ENCODE assay signal across 26 cellular contexts in the genomic region with DNA sequence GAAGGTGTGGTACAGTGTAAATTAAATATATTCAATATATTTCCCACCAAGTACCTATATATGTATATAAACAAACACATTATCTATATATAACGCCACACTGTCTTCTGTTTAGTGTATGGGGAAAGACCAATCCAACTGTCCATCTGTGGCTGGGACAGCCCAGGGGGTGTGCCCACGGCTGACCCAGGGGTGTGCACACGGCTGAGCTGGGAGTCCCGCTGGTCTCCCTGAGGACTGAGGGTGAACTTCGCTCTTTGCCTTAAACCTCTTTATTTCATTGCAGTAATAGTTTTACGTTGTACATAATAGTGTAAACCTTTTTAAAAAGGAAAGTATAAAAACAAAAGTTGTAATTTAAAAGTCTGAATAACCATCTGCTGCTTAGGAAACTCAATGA. TPM values are rescaled to one million over a fixed set of nuclear protein-coding genes. Genes with fewer than 3 reads are reported as not detected.
DNase-seq lines count a peak whose midpoint lies in the region; ATAC-seq, FAIRE-seq and TF ChIP-seq lines count a peak whose summit lies in the region.
"Had no signal": no experiment of that assay in that cellular context is flagged by ENCODE, and none has a peak within 500 bp of the region (broad histone marks: within the 10 kb centered on the region; RNA-seq: fewer than 3 reads in every experiment).

No MANE protein-coding gene starts in this region.

- TF ChIP-seq EP300 in K562 (IDR thresholded peaks at IDR 0.05; ENCODE audit: low read length) = no peak

- H2AFZ ChIP-seq in K562 (ENCODE audit: low read depth, low read length) = no peak overlapping the region

- TF ChIP-seq POLR2A in NB4 (IDR thresholded peaks at IDR 0.05; ENCODE audit: extremely low read depth, insufficient read length) (no peak), K562 (conservative IDR thresholded peaks at IDR 0.05) (no peak), right lobe of liver (IDR thresholded peaks at IDR 0.05) (no peak)

- H3K9me1 ChIP-seq in K562 (ENCODE audit: control insufficient read depth, insufficient read depth, low read length) = no peaks in the 10 kb centered on the region

- H3K27ac ChIP-seq in K562 (ENCODE audit: extremely low read depth, low read depth, low read length) (no peak overlapping the region), right lobe of liver (no peak overlapping the region)
- H3K27ac ChIP-seq: SJCRH30 had no signal

- H3K36me3 ChIP-seq in K562 (ENCODE audit: control insufficient read depth, insufficient read depth, low read length) = no peaks in the 10 kb centered on the region
- no peaks in the 10 kb centered on the region for H3K36me3 ChIP-seq in right lobe of liver
- H3K36me3 ChIP-seq: SJCRH30 had no signal

- H3K4me2 ChIP-seq in K562 (ENCODE audit: insufficient read depth, low read length) = no peak overlapping the region

- BruUV-seq in K562 (replicated peaks; lab: Mats Ljungman, UMichigan) = no TSS peak

- peaks cover 66 to 83% of the 10 kb centered on the region in 2 experiments for H3K27me3 ChIP-seq in K562 (ENCODE audit: control insufficient read depth in 2 of 2, insufficient read depth in 2 of 2, low read length in 2 of 2)
- peaks cover 33 to 93% of the 10 kb centered on the region in 2 donors for H3K27me3 ChIP-seq in right lobe of liver
- H3K27me3 ChIP-seq: SJCRH30 had no signal

- TF ChIP-seq RAD21 in K562 (CRISPR knock-in tag; conservative IDR thresholded peaks at IDR 0.05 in 1 of 2, IDR thresholded peaks at IDR 0.05 in 1 of 2) = no peak

- DNase-seq in G401 (ENCODE audit: low spot score) (peak; percentile 40), NB4 (ENCODE audit: low read depth) (peak; percentile 42), K562 (ENCODE audit: extremely low read depth in 1 of 4, low spot score in 3 of 4) (peak in 1 of 4 experiments; percentile 42), right lobe of liver (no peak)
- no peak for DNase-seq in activated CD4-positive, CD25-positive, alpha-beta regulatory T cell treated with anti-CD3 and anti-CD28 coated beads, Interleukin-2, amount 50 U/mL, for 72 hours
- DNase-seq in stimulated activated naive CD4-positive, alpha-beta T cell treated with Interleukin-2 at 50 U/mL for 16 hours (lab: John Stamatoyannopoulos, UW) = no peak
- DNase-seq: 8988T, Calu3, Kasumi-1, NCI-H1105 treated with DMSO at 0.1 percent for 48 hours, NCI-H146, NCI-H1930, NCI-H2107, NCI-H524 treated with DMSO at 0.1 percent for 48 hours, NCI-H774, SJCRH30 had no signal

- POLR2A ChIA-PET in K562 (lab: Yijun Ruan, JAX) = no interaction called here

- no peak overlapping the region; a peak in 1 of 4 replicates for H3K9ac ChIP-seq in K562 (ENCODE audit: insufficient read depth in 1 of 2, low read depth in 2 of 2, low read length in 2 of 2)

- intact Hi-C loops in K562 (cut with micrococcal nuclease) (no loop called here), right lobe of liver (cut with DNase I) (no loop called here)

- H4K20me1 ChIP-seq in K562 (replicated peaks; ENCODE audit: control insufficient read depth, insufficient read depth, low read length) = no peaks in the 10 kb centered on the region; the same call in 1 of the 2 replicates

- H3K79me2 ChIP-seq in K562 (ENCODE audit: control insufficient read depth, insufficient read depth, low read length) = no peaks in the 10 kb centered on the region

- FAIRE-seq in K562 (lab: Jason Lieb, UNC) = peak; percentile 72
- FAIRE-seq: G401.6, GM19239 had no signal

- TF ChIP-seq CTCF in NB4 (IDR thresholded peaks at IDR 0.05; ENCODE audit: low read depth, low read length) = no peak
- TF ChIP-seq CTCF in K562 (IDR thresholded peaks at IDR 0.05 in 2 of 3, conservative IDR thresholded peaks at IDR 0.05 in 1 of 3; ENCODE audit: insufficient read depth in 2 of 3, low read depth in 1 of 3, low read length in 3 of 3) = no peak
- no peak for TF ChIP-seq CTCF in right lobe of liver (IDR thresholded peaks at IDR 0.05)

- peak; percentile 70 for ATAC-seq in K562
- ATAC-seq in right lobe of liver = peak in 3 of 4 donors; percentile 20 to 35 (median 34)
- ATAC-seq in HG03460 (IDR thresholded peaks at IDR 0.05; ENCODE audit: unreplicated experiment) = no peak
- no peak for ATAC-seq in HG03469 (IDR thresholded peaks at IDR 0.05; ENCODE audit: unreplicated experiment)
- ATAC-seq: Right ventricle myocardium inferior had no signal

- in situ Hi-C loops in G401 (cut with HindIII; ENCODE audit: low sequenced_read_pairs) (no loop called here), K562 (cut with MboI) (no loop called here)

- CTCF ChIA-PET in K562 (lab: Yijun Ruan, JAX; ENCODE audit: low intra/inter-chr PET ratio) = no interaction called here

- H3K4me3 ChIP-seq in NB4 (ENCODE audit: low read depth, low read length) (no peak overlapping the region), K562 (no peak overlapping the region), right lobe of liver (no peak overlapping the region)
- H3K4me3 ChIP-seq: SJCRH30 had no signal

- peaks cover 0 to 26% of the 10 kb centered on the region in 2 experiments; a peak in 1 of 5 replicates for H3K4me1 ChIP-seq in K562 (replicated peaks in 1 of 2; ENCODE audit: control insufficient read depth in 2 of 2, insufficient read depth in 2 of 2, low read length in 2 of 2)
- H3K4me1 ChIP-seq in right lobe of liver = peaks cover 0 to 22% (median 0%) of the 10 kb centered on the region in 4 donors
- H3K4me1 ChIP-seq: SJCRH30 had no signal

- no peaks in the 10 kb centered on the region for H3K9me3 ChIP-seq in K562 (replicated peaks; ENCODE audit: control insufficient read depth, insufficient read depth, low read depth, low read length)
- no peaks in the 10 kb centered on the region for H3K9me3 ChIP-seq in right lobe of liver
- H3K9me3 ChIP-seq: SJCRH30 had no signal

- WGBS in K562 (ENCODE audit: insufficient coverage, low coverage, missing lambda C conversion rate) = 0% methylated on average over 6 of the region's 6 CpGs
- 12% methylated on average over 6 of the region's 6 CpGs for WGBS in right lobe of liver (ENCODE audit: insufficient coverage, low coverage, low lambda C conversion rate, missing lambda C conversion rate)

TF ChIP-seq in K562, 482 proteins besides CTCF, POLR2A, EP300 and RAD21 (continues in another document):
- TF ChIP-seq, protein P1, sequence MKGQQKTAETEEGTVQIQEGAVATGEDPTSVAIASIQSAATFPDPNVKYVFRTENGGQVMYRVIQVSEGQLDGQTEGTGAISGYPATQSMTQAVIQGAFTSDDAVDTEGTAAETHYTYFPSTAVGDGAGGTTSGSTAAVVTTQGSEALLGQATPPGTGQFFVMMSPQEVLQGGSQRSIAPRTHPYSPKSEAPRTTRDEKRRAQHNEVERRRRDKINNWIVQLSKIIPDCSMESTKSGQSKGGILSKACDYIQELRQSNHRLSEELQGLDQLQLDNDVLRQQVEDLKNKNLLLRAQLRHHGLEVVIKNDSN (CRISPR knock-in tag; IDR thresholded peaks at IDR 0.05) = no peak
- TF ChIP-seq, protein P2, sequence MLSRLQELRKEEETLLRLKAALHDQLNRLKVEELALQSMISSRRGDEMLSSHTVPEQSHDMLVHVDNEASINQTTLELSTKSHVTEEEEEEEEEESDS (CRISPR knock-in tag; IDR thresholded peaks at IDR 0.05) = no peak
- TF ChIP-seq HNRNPH1 (optimal IDR thresholded peaks at IDR 0.05; ENCODE audit: low read depth, low read length) = no peak
- TF ChIP-seq, protein P3, sequence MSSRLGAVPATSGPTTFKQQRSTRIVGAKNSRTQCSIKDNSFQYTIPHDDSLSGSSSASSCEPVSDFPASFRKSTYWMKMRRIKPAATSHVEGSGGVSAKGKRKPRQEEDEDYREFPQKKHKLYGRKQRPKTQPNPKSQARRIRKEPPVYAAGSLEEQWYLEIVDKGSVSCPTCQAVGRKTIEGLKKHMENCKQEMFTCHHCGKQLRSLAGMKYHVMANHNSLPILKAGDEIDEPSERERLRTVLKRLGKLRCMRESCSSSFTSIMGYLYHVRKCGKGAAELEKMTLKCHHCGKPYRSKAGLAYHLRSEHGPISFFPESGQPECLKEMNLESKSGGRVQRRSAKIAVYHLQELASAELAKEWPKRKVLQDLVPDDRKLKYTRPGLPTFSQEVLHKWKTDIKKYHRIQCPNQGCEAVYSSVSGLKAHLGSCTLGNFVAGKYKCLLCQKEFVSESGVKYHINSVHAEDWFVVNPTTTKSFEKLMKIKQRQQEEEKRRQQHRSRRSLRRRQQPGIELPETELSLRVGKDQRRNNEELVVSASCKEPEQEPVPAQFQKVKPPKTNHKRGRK (tag; IDR thresholded peaks at IDR 0.05) = no peak

RNA-seq across cellular contexts. Expression of a gene that starts 6.3 kb away (rescaled TPM):
- not detected in 2 replicates for total RNA-seq in G401 (2014; rRNA removed; shearing (Covaris generic))
- total RNA-seq in K562 (2011; cell fraction: chromatin; rRNA removed; ENCODE audit: low replicate concordance) = not detected in 2 replicates
- not detected in 2 replicates for total RNA-seq in K562 (2011; cell fraction: nucleolus; rRNA removed)
- not detected in 2 replicates for total RNA-seq in K562 (2011; cell fraction: nucleoplasm; rRNA removed)
- 0.08 TPM in 1 of 2 replicates, not detected in the other for total RNA-seq in K562 (2014; rRNA removed)
- not detected in 2 replicates for total RNA-seq in K562 (2014; rRNA removed; fragmentation: Illumina TruSeq; extraction: Trizol)
- not detected in 2 replicates for total RNA-seq in K562 (2015; rRNA removed; fragmentation: Illumina TruSeq; extraction: Trizol)
- total RNA-seq in K562 (2021) = 0.04 TPM in 1 of 2 replicates, not detected in the other
- polyA plus RNA-seq in K562 (2011; rRNA removed) = not detected in 2 replicates
- polyA plus RNA-seq in K562 (2011; cell fraction: cytosol; rRNA removed) = not detected in 2 replicates
- not detected in 2 replicates for polyA plus RNA-seq in K562 (2011; cell fraction: nucleus; rRNA removed)
- polyA plus RNA-seq in K562 (2012) = 0.07 and 0.09 TPM in 2 replicates
- polyA plus RNA-seq in K562 (2014; fragmentation: Illumina TruSeq; extraction: Trizol) = 0.04 TPM in 1 of 2 replicates, not detected in the other
- polyA plus RNA-seq in K562 (2014; fragmentation: Nextera tagmentation; extraction: Ambion mirVana) = not detected
- 0.04 and 0.07 TPM in 2 replicates for polyA plus RNA-seq in K562 (2014; rRNA removed)
- polyA minus RNA-seq in K562 (2011; rRNA and poly(A)+ RNA removed) = not detected in 2 replicates
- not detected in 2 replicates for polyA minus RNA-seq in K562 (2011; cell fraction: cytosol; rRNA and poly(A)+ RNA removed)
- not detected in 2 replicates for polyA minus RNA-seq in K562 (2011; cell fraction: nucleus; rRNA and poly(A)+ RNA removed)
- not detected for total RNA-seq in right lobe of liver
- total RNA-seq: H7; M059J; RPMI7951; T-helper 1 cell treated with Interleukin-12 subunit alpha and Interleukin-12 subunit beta and Interleukin-4 antibody, amounts not matched to agents 30 ng/mL and 1 ng/mL, for 36 hours had no signal
- polyA plus RNA-seq: BJ had no signal

Comparison
In these comparisons a context has a peak if more than half of its experiments do, and no peak if none do; other contexts are left out.
1. DNase-seq: peak in G401 (single experiment) and NB4 (single experiment); none in right lobe of liver (0 of 3), activated CD4-positive, CD25-positive, alpha-beta regulatory T cell treated with anti-CD3 and anti-CD28 coated beads, Interleukin-2, amount 50 U/mL, for 72 hours (single experiment) and stimulated activated naive CD4-positive, alpha-beta T cell treated with Interleukin-2 at 50 U/mL for 16 hours (single experiment).
2. ATAC-seq: peak in K562 (single experiment) and right lobe of liver (3 of 4); none in HG03460 (single experiment) and HG03469 (single experiment).